12 cellular contexts compared by ENCODE assay signal in genomic region chr7:48280100-48280499, GRCh38.
DNase-seq lines count a peak whose midpoint lies in the region; ATAC-seq and TF ChIP-seq lines count a peak whose summit lies in the region.
"Had no signal": no experiment of that assay in that cellular context is flagged by ENCODE, and none has a peak within 500 bp of the region (broad histone marks: within the 10 kb centered on the region; RNA-seq: fewer than 3 reads in every experiment).

No MANE protein-coding gene starts in this region.

- no peaks in the 10 kb centered on the region for H3K9me3 ChIP-seq in adipocyte (ENCODE audit: control insufficient read depth, low read length)
- H3K9me3 ChIP-seq: BLaER1 had no signal

- H3K36me3 ChIP-seq in adipocyte (ENCODE audit: control insufficient read depth, insufficient read depth, low read length, severe bottlenecking): no peaks in the 10 kb centered on the region
- H3K36me3 ChIP-seq: BLaER1 had no signal

- H3K4me3 ChIP-seq in AG04449 (ENCODE audit: low read depth, low read length): no peak overlapping the region
- H3K4me3 ChIP-seq in adipocyte (ENCODE audit: low read length): no peak overlapping the region
- no peak overlapping the region for H3K4me3 ChIP-seq in fibroblast of villous mesenchyme (ENCODE audit: low read depth, low read length)
- H3K4me3 ChIP-seq: BLaER1 had no signal

- POLR2A ChIA-PET in AG04449 (lab: Yijun Ruan, JAX): no interaction called here

- CTCF ChIA-PET in AG04449 (lab: Yijun Ruan, JAX): interaction anchor here (0.9 to 1.4 kb wide), 2 partner anchors 19 to 121 kb away, joined by 3 to 4 read pairs; no protein-coding TSS in a partner anchor

- H3K4me1 ChIP-seq in adipocyte (ENCODE audit: control insufficient read depth, insufficient read depth, low read length): peaks cover 11% of the 10 kb centered on the region
- H3K4me1 ChIP-seq: BLaER1 had no signal

- DNase-seq in AG04449 (ENCODE audit: low read depth, low spot score): peak; percentile 21
- DNase-seq in GM04503 (ENCODE audit: low read depth): peak; percentile 49
- peak; percentile 69 for DNase-seq in adipocyte (ENCODE audit: low read depth)
- peak; percentile 61 for DNase-seq in fibroblast of villous mesenchyme (ENCODE audit: low read depth)
- no peak for DNase-seq in NCI-H345 treated with DMSO at 0.1 percent for 48 hours (lab: John Stamatoyannopoulos, UW; ENCODE audit: unreplicated experiment)
- DNase-seq in NCI-H1048 (lab: John Stamatoyannopoulos, UW): no peak
- DNase-seq: glutamatergic neuron; left colon; stimulated activated CD4-positive, alpha-beta T cell treated with anti-CD3 and anti-CD28 coated beads, Interleukin-2, amount 100 ng/mL, for 48 hours had no signal

- TF ChIP-seq CTCF in AG04449 (IDR thresholded peaks at IDR 0.05; ENCODE audit: insufficient read depth, low read length, missing control alignments) (no peak), fibroblast of villous mesenchyme (IDR thresholded peaks at IDR 0.05; ENCODE audit: insufficient read depth, low read depth, low read length) (no peak)

- ATAC-seq in GM21360 (IDR thresholded peaks at IDR 0.05; ENCODE audit: unreplicated experiment) (no peak), HG03108 (IDR thresholded peaks at IDR 0.05; ENCODE audit: unreplicated experiment) (no peak)
- ATAC-seq: left colon had no signal

- no peak overlapping the region for H3K9ac ChIP-seq in adipocyte (ENCODE audit: low read length)
- H3K9ac ChIP-seq: BLaER1 had no signal

- no peaks in the 10 kb centered on the region for H3K27me3 ChIP-seq in adipocyte (replicated peaks; ENCODE audit: control insufficient read depth, insufficient read depth, low read length)
- H3K27me3 ChIP-seq: BLaER1 had no signal

Comparison
In these comparisons a context has a peak if more than half of its experiments do, and no peak if none do; other contexts are left out.
1. DNase-seq: peak in AG04449 (single experiment), GM04503 (single experiment), adipocyte (single experiment) and fibroblast of villous mesenchyme (single experiment); none in NCI-H345 treated with DMSO at 0.1 percent for 48 hours (single experiment) and NCI-H1048 (single experiment).